15 cellular contexts compared by ENCODE assay signal in genomic region chr21:31992391-31992790, GRCh38.
A peak's percentile ranks its signal among the peaks of the same experiment; 100 is the strongest.
DNase-seq lines count a peak whose midpoint lies in the region; ATAC-seq, FAIRE-seq and TF ChIP-seq lines count a peak whose summit lies in the region.
"Had no signal": no experiment of that assay in that cellular context is flagged by ENCODE, and none has a peak within 500 bp of the region (broad histone marks: within the 10 kb centered on the region; RNA-seq: fewer than 3 reads in every experiment).

No MANE protein-coding gene starts in this region.

- ATAC-seq in K562 (no peak), HG03108 (IDR thresholded peaks at IDR 0.05; ENCODE audit: unreplicated experiment) (no peak)
- no peak for ATAC-seq in activated naive CD4-positive, alpha-beta T cell treated with anti-CD3 and anti-CD28 coated beads, Interleukin-2, amount 50 U/mL, for 72 hours

- H3K27me3 ChIP-seq in K562 (ENCODE audit: control insufficient read depth in 2 of 2, insufficient read depth in 2 of 2, low read length in 2 of 2): peaks cover 30 to 48% of the 10 kb centered on the region in 2 experiments
- no peaks in the 10 kb centered on the region for H3K27me3 ChIP-seq in neural progenitor cell
- H3K27me3 ChIP-seq in Karpas-422 (ENCODE audit: low read length): no peaks in the 10 kb centered on the region
- H3K27me3 ChIP-seq: BLaER1 treated with 17β-estradiol and CSF1 and Interleukin-3, amounts not matched to agents 10 nM and 100 nM had no signal

- DNase-seq in K562 (ENCODE audit: extremely low read depth in 1 of 4, low spot score in 3 of 4) (no peak), mesenteric fat pad (ENCODE audit: low spot score) (peak; percentile 47), neural progenitor cell (ENCODE audit: low spot score) (no peak), Karpas-422 (no peak), glutamatergic neuron (no peak)
- DNase-seq in activated naive CD4-positive, alpha-beta T cell treated with anti-CD3 and anti-CD28 coated beads, Interleukin-2, amount 50 U/mL, for 72 hours (ENCODE audit: low spot score in 2 of 2): no peak
- DNase-seq: CD4-positive, CD25-positive, alpha-beta regulatory T cell; GF-D8; GOT3; HFFc6 had no signal

- POLR2A ChIA-PET in K562 (lab: Yijun Ruan, JAX): no interaction called here

- intact Hi-C loops in K562 (cut with micrococcal nuclease): loop anchor here (1.0 to 5.0 kb wide), 2 partner anchors 165 to 266 kb away; no protein-coding TSS in a partner anchor

- peaks cover 33% of the 10 kb centered on the region for H3K36me3 Mint-ChIP-seq in neural progenitor cell
- peaks cover 9% of the 10 kb centered on the region for H3K36me3 Mint-ChIP-seq in glutamatergic neuron (ENCODE audit: unreplicated experiment)
- H3K36me3 Mint-ChIP-seq in activated naive CD4-positive, alpha-beta T cell treated with anti-CD3 and anti-CD28 coated beads, Interleukin-2, amount 50 U/mL, for 72 hours: no peaks in the 10 kb centered on the region
- H3K36me3 Mint-ChIP-seq: CD4-positive, CD25-positive, alpha-beta regulatory T cell had no signal

- TF ChIP-seq EP300 in K562 (IDR thresholded peaks at IDR 0.05; ENCODE audit: low read length): no peak

- H3K9me2 ChIP-seq in Karpas-422 (replicated peaks; ENCODE audit: insufficient read depth, low read length): no peaks in the 10 kb centered on the region

- H3K4me1 Mint-ChIP-seq in neural progenitor cell: peaks cover 7% of the 10 kb centered on the region
- peaks cover 8% of the 10 kb centered on the region for H3K4me1 Mint-ChIP-seq in glutamatergic neuron (ENCODE audit: low read depth, unreplicated experiment)
- H3K4me1 Mint-ChIP-seq: CD4-positive, CD25-positive, alpha-beta regulatory T cell had no signal

- under 1% methylated on average over 11 of the region's 11 CpGs for WGBS in K562 (ENCODE audit: insufficient coverage, low coverage, missing lambda C conversion rate)

- H3K79me2 ChIP-seq in K562 (ENCODE audit: control insufficient read depth, insufficient read depth, low read length): no peaks in the 10 kb centered on the region
- H3K79me2 ChIP-seq in neural progenitor cell (ENCODE audit: low read depth): no peaks in the 10 kb centered on the region
- H3K79me2 ChIP-seq in Karpas-422 (ENCODE audit: low read length): no peaks in the 10 kb centered on the region

- H2AFZ ChIP-seq in K562 (ENCODE audit: low read depth, low read length): no peak overlapping the region
- H2AFZ ChIP-seq in neural progenitor cell (replicated peaks): no peak overlapping the region
- no peak overlapping the region for H2AFZ ChIP-seq in Karpas-422 (ENCODE audit: low read length)

- no peak for TF ChIP-seq CTCF in K562 (IDR thresholded peaks at IDR 0.05 in 2 of 3, conservative IDR thresholded peaks at IDR 0.05 in 1 of 3; ENCODE audit: insufficient read depth in 2 of 3, low read depth in 1 of 3, low read length in 3 of 3)
- TF ChIP-seq CTCF in neural progenitor cell (IDR thresholded peaks at IDR 0.05): no peak
- no peak for TF ChIP-seq CTCF in glutamatergic neuron (IDR thresholded peaks at IDR 0.05; ENCODE audit: partially characterized antibody, unreplicated experiment)

- no peak for TF ChIP-seq POLR2A in K562 (conservative IDR thresholded peaks at IDR 0.05)

- FAIRE-seq in K562 (lab: Jason Lieb, UNC): no peak
- FAIRE-seq: GM19239 had no signal

- H3K4me1 ChIP-seq in K562 (replicated peaks in 1 of 2; ENCODE audit: control insufficient read depth in 2 of 2, insufficient read depth in 2 of 2, low read length in 2 of 2) (no peaks in the 10 kb centered on the region), neural progenitor cell (no peaks in the 10 kb centered on the region), Karpas-422 (ENCODE audit: low read length) (no peaks in the 10 kb centered on the region)
- H3K4me1 ChIP-seq: BLaER1 treated with 17β-estradiol and CSF1 and Interleukin-3, amounts not matched to agents 10 nM and 100 nM; HAP-1 had no signal

- BruUV-seq in K562 (replicated peaks; lab: Mats Ljungman, UMichigan): no TSS peak

- no peaks in the 10 kb centered on the region for H3K9me1 ChIP-seq in K562 (ENCODE audit: control insufficient read depth, insufficient read depth, low read length)

- H3K9me3 Mint-ChIP-seq in neural progenitor cell (no peaks in the 10 kb centered on the region), glutamatergic neuron (ENCODE audit: unreplicated experiment) (peaks cover 3% of the 10 kb centered on the region)
- no peaks in the 10 kb centered on the region for H3K9me3 Mint-ChIP-seq in activated naive CD4-positive, alpha-beta T cell treated with anti-CD3 and anti-CD28 coated beads, Interleukin-2, amount 50 U/mL, for 72 hours

- no peak for TF ChIP-seq RAD21 in K562 (CRISPR knock-in tag; conservative IDR thresholded peaks at IDR 0.05 in 1 of 2, IDR thresholded peaks at IDR 0.05 in 1 of 2)

- H3K36me3 ChIP-seq in K562 (ENCODE audit: control insufficient read depth, insufficient read depth, low read length): no peaks in the 10 kb centered on the region
- no peaks in the 10 kb centered on the region for H3K36me3 ChIP-seq in neural progenitor cell
- H3K36me3 ChIP-seq in Karpas-422 (ENCODE audit: insufficient read depth, low read length): no peaks in the 10 kb centered on the region

- H3K27me3 Mint-ChIP-seq in neural progenitor cell (ENCODE audit: insufficient read depth, low read depth): peaks cover 3% of the 10 kb centered on the region
- H3K27me3 Mint-ChIP-seq in glutamatergic neuron (ENCODE audit: unreplicated experiment): peaks cover 3% of the 10 kb centered on the region
- H3K27me3 Mint-ChIP-seq: CD4-positive, CD25-positive, alpha-beta regulatory T cell had no signal

- no peak overlapping the region for H3K4me2 ChIP-seq in K562 (ENCODE audit: insufficient read depth, low read length)
- no peak overlapping the region for H3K4me2 ChIP-seq in neural progenitor cell
- H3K4me2 ChIP-seq in Karpas-422 (ENCODE audit: low read depth, low read length, poor library complexity, severe bottlenecking): no peak overlapping the region
- H3K4me2 ChIP-seq: BLaER1 treated with 17β-estradiol and CSF1 and Interleukin-3, amounts not matched to agents 10 nM and 100 nM had no signal

- CTCF ChIA-PET in K562 (lab: Yijun Ruan, JAX; ENCODE audit: low intra/inter-chr PET ratio): no interaction called here

- H3F3A ChIP-seq in neural progenitor cell (ENCODE audit: low read depth): no peaks in the 10 kb centered on the region

- H3K4me3 Mint-ChIP-seq in neural progenitor cell: no peak overlapping the region
- H3K4me3 Mint-ChIP-seq in glutamatergic neuron (ENCODE audit: unreplicated experiment): no peak overlapping the region
- H3K4me3 Mint-ChIP-seq: CD4-positive, CD25-positive, alpha-beta regulatory T cell; HFFc6 had no signal

- H4K20me1 ChIP-seq in K562 (replicated peaks; ENCODE audit: control insufficient read depth, insufficient read depth, low read length) (0 out of 2 replicates have a peak, but pooled peaks cover 3% of the 10 kb centered on the region), neural progenitor cell (ENCODE audit: low read depth) (no peaks in the 10 kb centered on the region), Karpas-422 (ENCODE audit: insufficient read depth, low read depth, low read length) (no peaks in the 10 kb centered on the region)
- H4K20me1 ChIP-seq: BLaER1 treated with 17β-estradiol and CSF1 and Interleukin-3, amounts not matched to agents 10 nM and 100 nM had no signal

- no peak overlapping the region for H3K27ac ChIP-seq in K562 (ENCODE audit: extremely low read depth, low read depth, low read length)
- H3K27ac ChIP-seq in neural progenitor cell: no peak overlapping the region
- H3K27ac ChIP-seq in temporal lobe (ENCODE audit: low read depth, low read length): peak overlapping the region; percentile 4
- no peak overlapping the region for H3K27ac ChIP-seq in Karpas-422 (ENCODE audit: low read length)
- H3K27ac ChIP-seq: BLaER1 treated with 17β-estradiol and CSF1 and Interleukin-3, amounts not matched to agents 10 nM and 100 nM had no signal

- H3K9ac ChIP-seq in K562 (ENCODE audit: insufficient read depth in 1 of 2, low read depth in 2 of 2, low read length in 2 of 2) (no peak overlapping the region), neural progenitor cell (no peak overlapping the region), Karpas-422 (ENCODE audit: low read length) (no peak overlapping the region)
- H3K9ac ChIP-seq: BLaER1 treated with 17β-estradiol and CSF1 and Interleukin-3, amounts not matched to agents 10 nM and 100 nM had no signal

- H3K4me3 ChIP-seq in K562 (no peak overlapping the region), neural progenitor cell (no peak overlapping the region), Karpas-422 (ENCODE audit: low read length) (no peak overlapping the region)
- H3K4me3 ChIP-seq: BLaER1 treated with 17β-estradiol and CSF1 and Interleukin-3, amounts not matched to agents 10 nM and 100 nM; HAP-1 had no signal

- H3K27ac Mint-ChIP-seq in neural progenitor cell: peak overlapping the region; percentile 55
- no peak overlapping the region for H3K27ac Mint-ChIP-seq in glutamatergic neuron (ENCODE audit: unreplicated experiment)
- no peak overlapping the region for H3K27ac Mint-ChIP-seq in activated naive CD4-positive, alpha-beta T cell treated with anti-CD3 and anti-CD28 coated beads, Interleukin-2, amount 50 U/mL, for 72 hours
- H3K27ac Mint-ChIP-seq: CD4-positive, CD25-positive, alpha-beta regulatory T cell; HFFc6 had no signal

- in situ Hi-C loops in K562 (cut with MboI): no loop called here

- H3K9me3 ChIP-seq in K562 (replicated peaks; ENCODE audit: control insufficient read depth, insufficient read depth, low read depth, low read length) (no peaks in the 10 kb centered on the region), neural progenitor cell (ENCODE audit: low read depth) (no peaks in the 10 kb centered on the region), Karpas-422 (ENCODE audit: low read length) (no peaks in the 10 kb centered on the region)
- H3K9me3 ChIP-seq: BLaER1 treated with 17β-estradiol and CSF1 and Interleukin-3, amounts not matched to agents 10 nM and 100 nM; HAP-1 had no signal

TF ChIP-seq in K562, 482 proteins besides CTCF, POLR2A, EP300 and RAD21:
- no peak for TF ChIP-seq ZC3H11A (IDR thresholded peaks at IDR 0.05; ENCODE audit: low read depth, low read length)
- no peak for TF ChIP-seq GATAD2A (IDR thresholded peaks at IDR 0.05)
- no peak for TF ChIP-seq GABPA (tag; conservative IDR thresholded peaks at IDR 0.05; ENCODE audit: low read depth)
- TF ChIP-seq NFIC (IDR thresholded peaks at IDR 0.05): peak; percentile 27; the same call in 1 of the 2 replicates
